Comparison of ENCODE assay signal across 12 cellular contexts in the genomic region with DNA sequence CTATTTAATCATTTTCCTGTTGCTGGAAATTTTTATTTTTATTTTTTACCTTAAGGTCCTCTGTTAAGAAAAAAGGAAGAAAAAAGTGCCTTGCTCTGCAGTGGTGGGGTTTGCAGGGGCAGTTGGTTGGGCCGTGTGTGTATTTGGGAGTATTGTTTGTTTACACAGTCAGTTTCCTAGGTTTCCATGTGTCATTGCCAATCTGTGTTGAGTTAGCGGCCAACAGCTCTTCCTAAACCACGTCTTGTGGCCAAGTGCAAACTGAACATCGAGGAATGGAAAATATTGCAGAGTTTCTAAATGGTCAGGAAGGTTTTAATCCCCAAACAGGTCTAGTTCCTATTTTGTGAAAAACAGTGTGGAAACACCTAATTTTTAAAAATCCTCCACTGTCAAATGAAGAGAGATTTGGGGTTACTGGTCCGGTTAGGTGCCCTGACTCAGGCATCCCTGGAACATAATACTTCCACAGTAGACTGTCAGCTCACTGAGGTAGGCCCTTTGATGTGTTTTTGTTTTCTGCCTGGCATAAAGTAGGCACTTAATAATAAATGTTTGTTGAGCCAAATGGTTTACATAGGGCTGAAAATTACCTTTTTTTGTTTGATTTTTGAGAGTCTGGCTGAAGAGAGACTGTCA. TPM values are rescaled to one million over a fixed set of nuclear protein-coding genes. Genes with fewer than 3 reads are reported as not detected.
DNase-seq lines count a peak whose midpoint lies in the region; ATAC-seq, FAIRE-seq and TF ChIP-seq lines count a peak whose summit lies in the region.
"Had no signal": no experiment of that assay in that cellular context is flagged by ENCODE, and none has a peak within 500 bp of the region (broad histone marks: within the 10 kb centered on the region; RNA-seq: fewer than 3 reads in every experiment).

No MANE protein-coding gene starts in this region.

- peak overlapping the region; percentile 86 to 94 for H3K27ac ChIP-seq in uterus
- H3K27ac ChIP-seq in small intestine (ENCODE audit: low read depth in 1 of 2, low read length in 1 of 2), result peak overlapping the region in 1 of 2 donors; percentile 71
- H3K27ac ChIP-seq: BLaER1 had no signal

- H3K4me3 Mint-ChIP-seq in activated T-helper 17 cell treated with anti-CD3 and anti-CD28 coated beads, Interleukin-2, amount 50 U/mL, for 72 hours, result no peak overlapping the region
- H3K4me3 Mint-ChIP-seq in activated T-cell treated with anti-CD3 and anti-CD28 coated beads, Interleukin-2, amount 50 U/mL, for 4 hours, result no peak overlapping the region

- WGBS in small intestine, 3 donors, result 20 to 29% (median 21%) methylated on average over 5 of the region's 5 CpGs

- H3K36me3 Mint-ChIP-seq in activated T-helper 17 cell treated with anti-CD3 and anti-CD28 coated beads, Interleukin-2, amount 50 U/mL, for 72 hours (ENCODE audit: low read depth), result no peaks in the 10 kb centered on the region
- no peaks in the 10 kb centered on the region for H3K36me3 Mint-ChIP-seq in activated T-cell treated with anti-CD3 and anti-CD28 coated beads, Interleukin-2, amount 50 U/mL, for 4 hours (ENCODE audit: insufficient read depth)

- no peak for FAIRE-seq in small intestine (lab: Jason Lieb, UNC)

- H3K9me3 ChIP-seq in uterus (no peaks in the 10 kb centered on the region), small intestine (ENCODE audit: control insufficient read depth, low read depth) (no peaks in the 10 kb centered on the region)
- H3K9me3 ChIP-seq: BLaER1, HAP-1 had no signal

- H3K9me3 Mint-ChIP-seq in activated T-helper 17 cell treated with anti-CD3 and anti-CD28 coated beads, Interleukin-2, amount 50 U/mL, for 72 hours, result no peaks in the 10 kb centered on the region
- H3K9me3 Mint-ChIP-seq in activated T-cell treated with anti-CD3 and anti-CD28 coated beads, Interleukin-2, amount 50 U/mL, for 4 hours, result no peaks in the 10 kb centered on the region

- H3K27ac Mint-ChIP-seq in activated T-helper 17 cell treated with anti-CD3 and anti-CD28 coated beads, Interleukin-2, amount 50 U/mL, for 72 hours, result peak overlapping the region; percentile 12

- TF ChIP-seq POLR2A in uterus (IDR thresholded peaks at IDR 0.05), result no peak

- peaks cover 15 to 39% of the 10 kb centered on the region in 2 donors for H3K4me1 ChIP-seq in uterus
- H3K4me1 ChIP-seq in small intestine (ENCODE audit: control insufficient read depth in 2 of 2, insufficient read depth in 1 of 2, low read depth in 1 of 2, low read length in 1 of 2), result peaks cover 0 to 3% of the 10 kb centered on the region in 2 donors
- H3K4me1 ChIP-seq: BLaER1, HAP-1 had no signal

- peaks cover 6% of the 10 kb centered on the region for H3K4me1 Mint-ChIP-seq in activated T-helper 17 cell treated with anti-CD3 and anti-CD28 coated beads, Interleukin-2, amount 50 U/mL, for 72 hours
- H3K4me1 Mint-ChIP-seq in activated T-cell treated with anti-CD3 and anti-CD28 coated beads, Interleukin-2, amount 50 U/mL, for 4 hours (ENCODE audit: low read depth), result no peaks in the 10 kb centered on the region

- peaks cover 5% of the 10 kb centered on the region for H3K27me3 Mint-ChIP-seq in activated T-helper 17 cell treated with anti-CD3 and anti-CD28 coated beads, Interleukin-2, amount 50 U/mL, for 72 hours
- peaks cover 3% of the 10 kb centered on the region for H3K27me3 Mint-ChIP-seq in activated T-cell treated with anti-CD3 and anti-CD28 coated beads, Interleukin-2, amount 50 U/mL, for 4 hours (ENCODE audit: low read depth)

- DNase-seq in NCI-H82 (lab: John Stamatoyannopoulos, UW), result peak; percentile 32
- no peak for DNase-seq in NCI-H82 treated with DMSO at 0.1 percent for 48 hours (lab: John Stamatoyannopoulos, UW; ENCODE audit: unreplicated experiment)
- peak; percentile 60 for DNase-seq in left lobe of liver (ENCODE audit: low spot score)
- peak in 1 of 2 donors; percentile 65 for DNase-seq in uterus
- DNase-seq in activated T-cell treated with anti-CD3 and anti-CD28 coated beads, Interleukin-2, amount 50 U/mL, for 4 hours, result no peak
- DNase-seq in small intestine, result no peak
- DNase-seq: effector CD8-positive, alpha-beta T cell; SW 1271 had no signal

- H3K27me3 ChIP-seq in uterus, result no peaks in the 10 kb centered on the region
- H3K27me3 ChIP-seq in small intestine (ENCODE audit: control insufficient read depth in 2 of 2, insufficient read depth in 2 of 2, low read length in 2 of 2), result no peaks in the 10 kb centered on the region
- H3K27me3 ChIP-seq: BLaER1 had no signal

- ATAC-seq in activated T-helper 17 cell treated with anti-CD3 and anti-CD28 coated beads, Interleukin-2, amount 50 U/mL, for 72 hours (replicated peaks), result peak; percentile 45
- ATAC-seq in left lobe of liver (peak; percentile 95), HG03025 (IDR thresholded peaks at IDR 0.05; ENCODE audit: low FRiP score, unreplicated experiment) (no peak)
- ATAC-seq in activated T-cell treated with anti-CD3 and anti-CD28 coated beads, Interleukin-2, amount 50 U/mL, for 4 hours, result no peak

- intact Hi-C loops in uterus (cut with DNase I; ENCODE audit: low total_unique reads), result no loop called here

- H3K4me3 ChIP-seq in uterus (no peak overlapping the region), small intestine (ENCODE audit: low read depth in 1 of 2, low read length in 2 of 2) (no peak overlapping the region)
- H3K4me3 ChIP-seq: BLaER1, HAP-1 had no signal

- no peak for TF ChIP-seq CTCF in uterus (IDR thresholded peaks at IDR 0.05)

- H3K36me3 ChIP-seq in uterus, result no peaks in the 10 kb centered on the region
- H3K36me3 ChIP-seq in small intestine (ENCODE audit: control insufficient read depth in 2 of 2, insufficient read depth in 2 of 2, low read length in 2 of 2), result no peaks in the 10 kb centered on the region
- H3K36me3 ChIP-seq: BLaER1, HAP-1 had no signal

RNA-seq across cellular contexts. Expression of gene MAMDC2, which starts 37.0 kb away (rescaled TPM):
- total RNA-seq in activated T-helper 17 cell treated with anti-CD3 and anti-CD28 coated beads, Interleukin-2, amount 50 U/mL, for 72 hours, result not detected
- total RNA-seq in left lobe of liver (0.48 TPM), uterus (100 to 1,000 TPM in 3 of 4 donors, 10 to 100 TPM in 1; 42.7 to 204 (median 138) TPM)
- total RNA-seq in activated T-cell treated with anti-CD3 and anti-CD28 coated beads, Interleukin-2, amount 50 U/mL, for 4 hours, result not detected
- polyA plus RNA-seq in small intestine, result 10 to 100 TPM in 1 of 3 donors, 1 to 10 TPM in 1, not detected in 1; 1.1 to 13.0 TPM

Comparison
In these comparisons a context has a peak if more than half of its experiments do, and no peak if none do; other contexts are left out.
1. DNase-seq: peak in NCI-H82 (single experiment) and left lobe of liver (single experiment); none in NCI-H82 treated with DMSO at 0.1 percent for 48 hours (single experiment), activated T-cell treated with anti-CD3 and anti-CD28 coated beads, Interleukin-2, amount 50 U/mL, for 4 hours (single experiment) and small intestine (single experiment).
2. ATAC-seq: peak in activated T-helper 17 cell treated with anti-CD3 and anti-CD28 coated beads, Interleukin-2, amount 50 U/mL, for 72 hours (single experiment) and left lobe of liver (single experiment); none in HG03025 (single experiment) and activated T-cell treated with anti-CD3 and anti-CD28 coated beads, Interleukin-2, amount 50 U/mL, for 4 hours (0 of 2).
3. RNA of gene MAMDC2, which starts 37.0 kb away (total RNA-seq): 42.7 to 204 TPM in uterus; 0.48 TPM in left lobe of liver (single experiment), not detected in activated T-cell treated with anti-CD3 and anti-CD28 coated beads, Interleukin-2, amount 50 U/mL, for 4 hours and not detected in activated T-helper 17 cell treated with anti-CD3 and anti-CD28 coated beads, Interleukin-2, amount 50 U/mL, for 72 hours; every median in the first group is over 10 times any median in the second.